Comparison of ENCODE assay signal across 24 cellular contexts in genomic region chr19:748274-748598, GRCh38. TPM values are rescaled to one million over a fixed set of nuclear protein-coding genes. Genes with fewer than 3 reads are reported as not detected.
"Had no signal": no experiment of that assay in that cellular context is flagged by ENCODE, and none has a peak within 500 bp of the region (broad histone marks: within the 10 kb centered on the region; RNA-seq: fewer than 3 reads in every experiment).

No MANE protein-coding gene starts in this region.

- H3K27ac ChIP-seq: body of pancreas, foreskin keratinocyte, right atrium auricular region, suprapubic skin, upper lobe of right lung had no signal

- H3K27me3 ChIP-seq: foreskin keratinocyte, right atrium auricular region, suprapubic skin, upper lobe of right lung had no signal

- H3K36me3 ChIP-seq: upper lobe of right lung had no signal

- H3K4me1 ChIP-seq: foreskin keratinocyte, right atrium auricular region, upper lobe of right lung had no signal

- H3K4me3 ChIP-seq: body of pancreas, right atrium auricular region, suprapubic skin, upper lobe of right lung had no signal

- DNase-seq: activated CD4-positive, alpha-beta T cell treated with anti-CD3 and anti-CD28 coated beads, Interleukin-2, amount 10 ng/mL, durations not matched to agents 7 days and 5 days; activated gamma-delta T cell treated with Interleukin-2 at 50 U/mL for 16 hours; activated naive CD8-positive, alpha-beta T cell treated with anti-CD3 and anti-CD28 coated beads for 36 hours; amygdala; body of pancreas; caudate nucleus; effector memory CD4-positive, alpha-beta T cell; foreskin keratinocyte; head of caudate nucleus; islet precursor cell; midbrain; occipital lobe; stimulated activated CD4-positive, alpha-beta T cell treated with anti-CD3 and anti-CD28 coated beads, Interleukin-4, amount 100 ng/mL, for 4 hours; stimulated activated CD8-positive, alpha-beta memory T cell treated with anti-CD3 and anti-CD28 coated beads, Interleukin-4, amount 100 ng/mL, for 48 hours; stimulated activated naive CD4-positive, alpha-beta T cell treated with Interleukin-2 at 50 U/mL for 16 hours; SW 1271; upper lobe of right lung had no signal

- H3K9me3 ChIP-seq: body of pancreas, suprapubic skin had no signal

RNA-seq across cellular contexts. Expression of gene MISP, which starts 2.7 kb away (rescaled TPM):
- total RNA-seq: activated CD4-positive, alpha-beta T cell treated with anti-CD3 and anti-CD28 coated beads, Interleukin-2, amount 10 ng/mL, durations not matched to agents 7 days and 5 days; natural killer cell treated with Interleukin-12 subunit alpha and Interleukin-12 subunit beta and Interleukin-15 and Interleukin-18, amount 100 ng/mL, for 72 hours; occipital lobe; skeletal muscle tissue had no signal

RNA-seq across cellular contexts. Expression of gene PALM, which starts 39.5 kb away (rescaled TPM):
- total RNA-seq: activated CD4-positive, alpha-beta T cell treated with anti-CD3 and anti-CD28 coated beads, Interleukin-2, amount 10 ng/mL, durations not matched to agents 7 days and 5 days; activated naive CD8-positive, alpha-beta T cell treated with anti-CD3 and anti-CD28 coated beads for 36 hours; natural killer cell treated with Interleukin-12 subunit alpha and Interleukin-12 subunit beta and Interleukin-15 and Interleukin-18, amount 100 ng/mL, for 72 hours had no signal

RNA-seq across cellular contexts. Expression of gene PRSS57, which starts 53.0 kb away (rescaled TPM):
- total RNA-seq: activated CD4-positive, alpha-beta T cell treated with anti-CD3 and anti-CD28 coated beads, Interleukin-2, amount 10 ng/mL, durations not matched to agents 7 days and 5 days; activated naive CD8-positive, alpha-beta T cell treated with anti-CD3 and anti-CD28 coated beads for 36 hours; body of pancreas; foreskin keratinocyte; left lobe of liver; lung microvascular endothelial cell; occipital lobe; posterior vena cava; right atrium auricular region; skeletal muscle tissue; suprapubic skin; upper lobe of right lung had no signal
